ENCODE assay signal across 36 cellular contexts in the genomic region with DNA sequence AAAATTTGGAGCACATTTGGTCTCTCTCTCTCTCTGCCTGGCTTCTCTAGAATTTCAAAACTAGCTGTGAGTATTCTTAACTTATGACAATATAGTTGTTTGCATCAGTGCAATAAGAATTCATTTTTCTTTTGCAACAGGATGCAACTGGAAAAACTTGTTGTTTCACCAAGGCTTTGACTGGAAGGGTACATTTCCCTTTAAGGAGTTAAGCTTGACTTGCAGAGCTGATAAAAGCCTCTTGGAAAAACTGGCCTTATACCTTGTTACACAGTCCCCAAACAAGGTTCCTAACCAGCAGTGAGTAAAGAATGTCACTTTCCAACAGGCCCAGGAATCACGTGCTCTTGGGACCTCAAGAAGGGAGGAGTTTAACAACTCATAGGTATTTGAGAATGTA. TPM values are rescaled to one million over a fixed set of nuclear protein-coding genes. Genes with fewer than 3 reads are reported as not detected.
DNase-seq lines count a peak whose midpoint lies in the region; ATAC-seq, FAIRE-seq and TF ChIP-seq lines count a peak whose summit lies in the region.
"Had no signal": no experiment of that assay in that cellular context is flagged by ENCODE, and none has a peak within 500 bp of the region (broad histone marks: within the 10 kb centered on the region; RNA-seq: fewer than 3 reads in every experiment).

No MANE protein-coding gene starts in this region.

- TF ChIP-seq RAD21 in liver (IDR thresholded peaks at IDR 0.05): no peak

- no peak overlapping the region for H3K9ac ChIP-seq in liver (ENCODE audit: low read depth in 1 of 2, low read length in 2 of 2)
- H3K9ac ChIP-seq in adipocyte (ENCODE audit: low read length): no peak overlapping the region
- H3K9ac ChIP-seq: BLaER1; BLaER1 treated with 17β-estradiol and CSF1 and Interleukin-3, amounts not matched to agents 10 nM and 100 nM had no signal

- no peak for ATAC-seq in right lobe of liver
- no peak for ATAC-seq in GM18873 (IDR thresholded peaks at IDR 0.05; ENCODE audit: low FRiP score, unreplicated experiment)
- ATAC-seq: A549; CD8-positive, alpha-beta T cell had no signal

- peak overlapping the region in 2 of 3 donors; percentile 38 to 42 for H3K4me3 ChIP-seq in liver (ENCODE audit: low read depth in 1 of 3, low read length in 3 of 3)
- no peak overlapping the region for H3K4me3 ChIP-seq in right lobe of liver
- peak overlapping the region; percentile 11 for H3K4me3 ChIP-seq in adipocyte (ENCODE audit: low read length)
- H3K4me3 ChIP-seq in bronchial epithelial cell (ENCODE audit: low read depth, low read length): no peak overlapping the region
- H3K4me3 ChIP-seq in epithelial cell of esophagus (ENCODE audit: low read length): no peak overlapping the region
- no peak overlapping the region for H3K4me3 ChIP-seq in foreskin fibroblast (ENCODE audit: low read depth in 1 of 2, low read length in 2 of 2)
- H3K4me3 ChIP-seq: A549; BLaER1; BLaER1 treated with 17β-estradiol and CSF1 and Interleukin-3, amounts not matched to agents 10 nM and 100 nM had no signal

- H3K9me3 ChIP-seq in liver (ENCODE audit: control insufficient read depth in 4 of 4, low read length in 3 of 4) (peaks cover 49 to 77% (median 57%) of the 10 kb centered on the region in 4 donors), right lobe of liver (peaks cover 0 to 30% (median 10%) of the 10 kb centered on the region in 4 donors), adipocyte (ENCODE audit: control insufficient read depth, low read length) (peaks cover 95% of the 10 kb centered on the region)
- H3K9me3 ChIP-seq: BE2C had no signal

- no peak overlapping the region for H3K27ac ChIP-seq in liver (ENCODE audit: low read depth in 1 of 2, low read length in 2 of 2)
- no peak overlapping the region for H3K27ac ChIP-seq in right lobe of liver
- H3K27ac ChIP-seq: 22Rv1; A549; BLaER1; BLaER1 treated with 17β-estradiol and CSF1 and Interleukin-3, amounts not matched to agents 10 nM and 100 nM; C4-2B had no signal

- H3K27me3 ChIP-seq in liver (ENCODE audit: control insufficient read depth in 4 of 4, insufficient read depth in 4 of 4, low read length in 3 of 4): no peaks in the 10 kb centered on the region
- H3K27me3 ChIP-seq in right lobe of liver: no peaks in the 10 kb centered on the region
- H3K27me3 ChIP-seq in adipocyte (replicated peaks; ENCODE audit: control insufficient read depth, insufficient read depth, low read length): no peaks in the 10 kb centered on the region
- no peaks in the 10 kb centered on the region for H3K27me3 ChIP-seq in bronchial epithelial cell (ENCODE audit: control insufficient read depth, insufficient read depth, low read length)
- H3K27me3 ChIP-seq: BE2C; BLaER1; BLaER1 treated with 17β-estradiol and CSF1 and Interleukin-3, amounts not matched to agents 10 nM and 100 nM had no signal

- H3K4me1 ChIP-seq in liver (ENCODE audit: control insufficient read depth in 4 of 4, insufficient read depth in 4 of 4, low read length in 3 of 4) (no peaks in the 10 kb centered on the region), right lobe of liver (no peaks in the 10 kb centered on the region), adipocyte (ENCODE audit: control insufficient read depth, insufficient read depth, low read length) (no peaks in the 10 kb centered on the region)
- H3K4me1 ChIP-seq: A549; BE2C; BLaER1; BLaER1 treated with 17β-estradiol and CSF1 and Interleukin-3, amounts not matched to agents 10 nM and 100 nM; Caco-2 had no signal

- DNase-seq in right lobe of liver (no peak), adipocyte (ENCODE audit: low read depth) (no peak), bronchial epithelial cell (ENCODE audit: low read depth) (no peak), epithelial cell of esophagus (ENCODE audit: low read depth) (peak; percentile 54), foreskin fibroblast (no peak), OCI-M1 (lab: John Stamatoyannopoulos, UW) (no peak)
- DNase-seq: 8988T; ACHN; AML-193; BE2C; C1 segment of cervical spinal cord; Caco-2; Calu3; CD4-positive, alpha-beta memory T cell; CD4-positive, alpha-beta T cell; CD4-positive, CD25-positive, alpha-beta regulatory T cell; CD8-positive, alpha-beta memory T cell; CD8-positive, alpha-beta T cell; COR-L47; DMS 273 treated with DMSO at 0.1 percent for 48 hours; DMS153; DMS53; DMS79; DMS79 treated with DMSO at 0.1 percent for 48 hours; DND-41; EL had no signal

- 91% methylated on average over 1 of the region's 1 CpG for WGBS in liver
- 88% methylated on average over 1 of the region's 1 CpG for WGBS in right lobe of liver (ENCODE audit: insufficient coverage, low coverage, low lambda C conversion rate, missing lambda C conversion rate)

- FAIRE-seq in bronchial epithelial cell (lab: Jason Lieb, UNC): peak; percentile 43
- FAIRE-seq: A204.1, A549, D721Med had no signal

- intact Hi-C loops in right lobe of liver (cut with DNase I): no loop called here

- TF ChIP-seq CTCF in liver (IDR thresholded peaks at IDR 0.05; ENCODE audit: low read depth, low read length, missing input control) (no peak), right lobe of liver (IDR thresholded peaks at IDR 0.05) (no peak), bronchial epithelial cell (IDR thresholded peaks at IDR 0.05; ENCODE audit: insufficient read depth, low read length, severe bottlenecking) (no peak), epithelial cell of esophagus (IDR thresholded peaks at IDR 0.05; ENCODE audit: insufficient read depth, low read depth, low read length, missing control alignments) (no peak), foreskin fibroblast (IDR thresholded peaks at IDR 0.05; ENCODE audit: low read depth, low read length) (no peak)

- no peak for TF ChIP-seq POLR2A in right lobe of liver (IDR thresholded peaks at IDR 0.05)

- H3K36me3 ChIP-seq in liver (ENCODE audit: control insufficient read depth in 4 of 4, insufficient read depth in 3 of 4, low read depth in 1 of 4, low read length in 3 of 4) (no peaks in the 10 kb centered on the region), right lobe of liver (no peaks in the 10 kb centered on the region), adipocyte (ENCODE audit: control insufficient read depth, insufficient read depth, low read length, severe bottlenecking) (peaks cover 7% of the 10 kb centered on the region), bronchial epithelial cell (ENCODE audit: control insufficient read depth, insufficient read depth, low read length) (no peaks in the 10 kb centered on the region)
- H3K36me3 ChIP-seq: BE2C; BLaER1; BLaER1 treated with 17β-estradiol and CSF1 and Interleukin-3, amounts not matched to agents 10 nM and 100 nM had no signal

TF ChIP-seq in liver, 16 proteins besides CTCF, POLR2A, EP300 and RAD21 (continues in another document):
- TF ChIP-seq NR2F2 (IDR thresholded peaks at IDR 0.05) (no peak), JUND (IDR thresholded peaks at IDR 0.05) (no peak), FOXA1 (IDR thresholded peaks at IDR 0.05) (no peak), EGR1 (IDR thresholded peaks at IDR 0.05; ENCODE audit: low read depth in 2 of 2) (no peak), GABPA (IDR thresholded peaks at IDR 0.05 in 1 of 2, conservative IDR thresholded peaks at IDR 0.05 in 1 of 2) (no peak), SP1 (IDR thresholded peaks at IDR 0.05) (no peak), RXRA (IDR thresholded peaks at IDR 0.05) (no peak), HNF4A (conservative IDR thresholded peaks at IDR 0.05) (no peak), HNF4G (IDR thresholded peaks at IDR 0.05) (no peak), TAF1 (conservative IDR thresholded peaks at IDR 0.05) (no peak), YY1 (IDR thresholded peaks at IDR 0.05) (no peak)
- TF ChIP-seq, protein P1, sequence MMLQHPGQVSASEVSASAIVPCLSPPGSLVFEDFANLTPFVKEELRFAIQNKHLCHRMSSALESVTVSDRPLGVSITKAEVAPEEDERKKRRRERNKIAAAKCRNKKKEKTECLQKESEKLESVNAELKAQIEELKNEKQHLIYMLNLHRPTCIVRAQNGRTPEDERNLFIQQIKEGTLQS (IDR thresholded peaks at IDR 0.05): no peak
- TF ChIP-seq, protein P2, sequence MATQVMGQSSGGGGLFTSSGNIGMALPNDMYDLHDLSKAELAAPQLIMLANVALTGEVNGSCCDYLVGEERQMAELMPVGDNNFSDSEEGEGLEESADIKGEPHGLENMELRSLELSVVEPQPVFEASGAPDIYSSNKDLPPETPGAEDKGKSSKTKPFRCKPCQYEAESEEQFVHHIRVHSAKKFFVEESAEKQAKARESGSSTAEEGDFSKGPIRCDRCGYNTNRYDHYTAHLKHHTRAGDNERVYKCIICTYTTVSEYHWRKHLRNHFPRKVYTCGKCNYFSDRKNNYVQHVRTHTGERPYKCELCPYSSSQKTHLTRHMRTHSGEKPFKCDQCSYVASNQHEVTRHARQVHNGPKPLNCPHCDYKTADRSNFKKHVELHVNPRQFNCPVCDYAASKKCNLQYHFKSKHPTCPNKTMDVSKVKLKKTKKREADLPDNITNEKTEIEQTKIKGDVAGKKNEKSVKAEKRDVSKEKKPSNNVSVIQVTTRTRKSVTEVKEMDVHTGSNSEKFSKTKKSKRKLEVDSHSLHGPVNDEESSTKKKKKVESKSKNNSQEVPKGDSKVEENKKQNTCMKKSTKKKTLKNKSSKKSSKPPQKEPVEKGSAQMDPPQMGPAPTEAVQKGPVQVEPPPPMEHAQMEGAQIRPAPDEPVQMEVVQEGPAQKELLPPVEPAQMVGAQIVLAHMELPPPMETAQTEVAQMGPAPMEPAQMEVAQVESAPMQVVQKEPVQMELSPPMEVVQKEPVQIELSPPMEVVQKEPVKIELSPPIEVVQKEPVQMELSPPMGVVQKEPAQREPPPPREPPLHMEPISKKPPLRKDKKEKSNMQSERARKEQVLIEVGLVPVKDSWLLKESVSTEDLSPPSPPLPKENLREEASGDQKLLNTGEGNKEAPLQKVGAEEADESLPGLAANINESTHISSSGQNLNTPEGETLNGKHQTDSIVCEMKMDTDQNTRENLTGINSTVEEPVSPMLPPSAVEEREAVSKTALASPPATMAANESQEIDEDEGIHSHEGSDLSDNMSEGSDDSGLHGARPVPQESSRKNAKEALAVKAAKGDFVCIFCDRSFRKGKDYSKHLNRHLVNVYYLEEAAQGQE (IDR thresholded peaks at IDR 0.05): no peak
- TF ChIP-seq, protein P3, sequence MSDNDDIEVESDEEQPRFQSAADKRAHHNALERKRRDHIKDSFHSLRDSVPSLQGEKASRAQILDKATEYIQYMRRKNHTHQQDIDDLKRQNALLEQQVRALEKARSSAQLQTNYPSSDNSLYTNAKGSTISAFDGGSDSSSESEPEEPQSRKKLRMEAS (IDR thresholded peaks at IDR 0.05): no peak

RNA-seq across cellular contexts. Expression of a gene that starts 25.9 kb away (rescaled TPM):
- total RNA-seq in liver (1 to 10 TPM; 3.7 to 6.5 TPM), right lobe of liver (1 to 10 TPM; 1.7 to 5.6 (median 3.0) TPM), bronchial epithelial cell (5.5 and 6.7 TPM in 2 replicates)
- 1 to 10 TPM in 1 of 2 donors, under 1 TPM in 1; 0.50 to 1.1 TPM for polyA plus RNA-seq in liver
- total RNA-seq: A172 had no signal

RNA-seq across cellular contexts. Expression of a gene that starts 45.3 kb away (rescaled TPM):
- 1 to 10 TPM; 7.8 to 9.9 TPM for total RNA-seq in liver
- polyA plus RNA-seq in liver: 1 to 10 TPM; 2.1 to 3.8 TPM
- total RNA-seq in right lobe of liver: 1 to 10 TPM; 5.2 to 9.3 (median 7.0) TPM
- 6.8 and 8.6 TPM in 2 replicates for total RNA-seq in bronchial epithelial cell

Comparison
In these comparisons a context has a peak if more than half of its experiments do, and no peak if none do; other contexts are left out.
1. H3K4me3 ChIP-seq: peak in liver (2 of 3) and adipocyte (single experiment); none in right lobe of liver (0 of 3), bronchial epithelial cell (single experiment), epithelial cell of esophagus (single experiment) and foreskin fibroblast (0 of 2).